Comparison of ENCODE assay signal across 1 cellular context in the genomic region with DNA sequence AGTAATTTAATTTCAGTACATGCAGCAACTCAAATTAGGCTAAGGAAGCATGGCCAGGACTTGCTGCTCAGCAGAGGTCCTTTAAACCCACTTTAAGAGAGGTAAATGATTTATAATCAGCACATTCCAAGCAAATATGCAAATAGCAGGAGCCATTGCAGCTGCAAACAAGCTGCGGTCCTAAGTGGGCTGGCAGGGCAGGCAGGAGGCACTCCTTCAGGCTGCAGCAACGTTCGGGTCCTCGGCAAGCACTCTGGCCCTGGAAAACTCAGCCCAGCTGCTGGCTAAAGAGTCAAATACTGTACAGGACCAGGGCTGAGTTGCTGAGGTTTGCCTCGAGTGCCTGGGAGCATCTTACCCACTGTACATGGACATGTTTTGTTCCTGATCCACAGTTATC.
TF ChIP-seq lines count a peak whose summit lies in the region.

No MANE protein-coding gene starts in this region.

TF ChIP-seq in GM23338, 12 proteins besides CTCF, POLR2A, EP300 and RAD21 (continued from another document):
- TF ChIP-seq, protein P1, sequence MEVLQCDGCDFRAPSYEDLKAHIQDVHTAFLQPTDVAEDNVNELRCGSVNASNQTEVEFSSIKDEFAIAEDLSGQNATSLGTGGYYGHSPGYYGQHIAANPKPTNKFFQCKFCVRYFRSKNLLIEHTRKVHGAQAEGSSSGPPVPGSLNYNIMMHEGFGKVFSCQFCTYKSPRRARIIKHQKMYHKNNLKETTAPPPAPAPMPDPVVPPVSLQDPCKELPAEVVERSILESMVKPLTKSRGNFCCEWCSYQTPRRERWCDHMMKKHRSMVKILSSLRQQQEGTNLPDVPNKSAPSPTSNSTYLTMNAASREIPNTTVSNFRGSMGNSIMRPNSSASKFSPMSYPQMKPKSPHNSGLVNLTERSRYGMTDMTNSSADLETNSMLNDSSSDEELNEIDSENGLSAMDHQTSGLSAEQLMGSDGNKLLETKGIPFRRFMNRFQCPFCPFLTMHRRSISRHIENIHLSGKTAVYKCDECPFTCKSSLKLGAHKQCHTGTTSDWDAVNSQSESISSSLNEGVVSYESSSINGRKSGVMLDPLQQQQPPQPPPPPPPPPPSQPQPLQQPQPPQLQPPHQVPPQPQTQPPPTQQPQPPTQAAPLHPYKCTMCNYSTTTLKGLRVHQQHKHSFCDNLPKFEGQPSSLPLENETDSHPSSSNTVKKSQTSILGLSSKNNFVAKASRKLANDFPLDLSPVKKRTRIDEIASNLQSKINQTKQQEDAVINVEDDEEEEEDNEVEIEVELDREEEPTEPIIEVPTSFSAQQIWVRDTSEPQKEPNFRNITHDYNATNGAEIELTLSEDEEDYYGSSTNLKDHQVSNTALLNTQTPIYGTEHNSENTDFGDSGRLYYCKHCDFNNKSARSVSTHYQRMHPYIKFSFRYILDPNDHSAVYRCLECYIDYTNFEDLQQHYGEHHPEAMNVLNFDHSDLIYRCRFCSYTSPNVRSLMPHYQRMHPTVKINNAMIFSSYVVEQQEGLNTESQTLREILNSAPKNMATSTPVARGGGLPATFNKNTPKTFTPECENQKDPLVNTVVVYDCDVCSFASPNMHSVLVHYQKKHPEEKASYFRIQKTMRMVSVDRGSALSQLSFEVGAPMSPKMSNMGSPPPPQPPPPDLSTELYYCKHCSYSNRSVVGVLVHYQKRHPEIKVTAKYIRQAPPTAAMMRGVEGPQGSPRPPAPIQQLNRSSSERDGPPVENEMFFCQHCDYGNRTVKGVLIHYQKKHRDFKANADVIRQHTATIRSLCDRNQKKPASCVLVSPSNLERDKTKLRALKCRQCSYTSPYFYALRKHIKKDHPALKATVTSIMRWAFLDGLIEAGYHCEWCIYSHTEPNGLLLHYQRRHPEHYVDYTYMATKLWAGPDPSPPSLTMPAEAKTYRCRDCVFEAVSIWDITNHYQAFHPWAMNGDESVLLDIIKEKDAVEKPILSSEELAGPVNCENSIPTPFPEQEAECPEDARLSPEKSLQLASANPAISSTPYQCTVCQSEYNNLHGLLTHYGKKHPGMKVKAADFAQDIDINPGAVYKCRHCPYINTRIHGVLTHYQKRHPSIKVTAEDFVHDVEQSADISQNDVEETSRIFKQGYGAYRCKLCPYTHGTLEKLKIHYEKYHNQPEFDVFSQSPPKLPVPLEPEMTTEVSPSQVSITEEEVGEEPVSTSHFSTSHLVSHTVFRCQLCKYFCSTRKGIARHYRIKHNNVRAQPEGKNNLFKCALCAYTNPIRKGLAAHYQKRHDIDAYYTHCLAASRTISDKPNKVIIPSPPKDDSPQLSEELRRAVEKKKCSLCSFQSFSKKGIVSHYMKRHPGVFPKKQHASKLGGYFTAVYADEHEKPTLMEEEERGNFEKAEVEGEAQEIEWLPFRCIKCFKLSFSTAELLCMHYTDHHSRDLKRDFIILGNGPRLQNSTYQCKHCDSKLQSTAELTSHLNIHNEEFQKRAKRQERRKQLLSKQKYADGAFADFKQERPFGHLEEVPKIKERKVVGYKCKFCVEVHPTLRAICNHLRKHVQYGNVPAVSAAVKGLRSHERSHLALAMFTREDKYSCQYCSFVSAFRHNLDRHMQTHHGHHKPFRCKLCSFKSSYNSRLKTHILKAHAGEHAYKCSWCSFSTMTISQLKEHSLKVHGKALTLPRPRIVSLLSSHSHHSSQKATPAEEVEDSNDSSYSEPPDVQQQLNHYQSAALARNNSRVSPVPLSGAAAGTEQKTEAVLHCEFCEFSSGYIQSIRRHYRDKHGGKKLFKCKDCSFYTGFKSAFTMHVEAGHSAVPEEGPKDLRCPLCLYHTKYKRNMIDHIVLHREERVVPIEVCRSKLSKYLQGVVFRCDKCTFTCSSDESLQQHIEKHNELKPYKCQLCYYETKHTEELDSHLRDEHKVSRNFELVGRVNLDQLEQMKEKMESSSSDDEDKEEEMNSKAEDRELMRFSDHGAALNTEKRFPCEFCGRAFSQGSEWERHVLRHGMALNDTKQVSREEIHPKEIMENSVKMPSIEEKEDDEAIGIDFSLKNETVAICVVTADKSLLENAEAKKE (CRISPR knock-in tag; IDR thresholded peaks at IDR 0.05), result no peak
- TF ChIP-seq EZH2 (IDR thresholded peaks at IDR 0.05; ENCODE audit: low read depth, unreplicated experiment) (no peak), ZNF331 (CRISPR knock-in tag; IDR thresholded peaks at IDR 0.05; ENCODE audit: low read depth) (no peak), JUNB (IDR thresholded peaks at IDR 0.05; ENCODE audit: unreplicated experiment) (no peak), EZH2phosphoT487 (IDR thresholded peaks at IDR 0.05; ENCODE audit: unreplicated experiment) (no peak)
